In the genomic region with DNA sequence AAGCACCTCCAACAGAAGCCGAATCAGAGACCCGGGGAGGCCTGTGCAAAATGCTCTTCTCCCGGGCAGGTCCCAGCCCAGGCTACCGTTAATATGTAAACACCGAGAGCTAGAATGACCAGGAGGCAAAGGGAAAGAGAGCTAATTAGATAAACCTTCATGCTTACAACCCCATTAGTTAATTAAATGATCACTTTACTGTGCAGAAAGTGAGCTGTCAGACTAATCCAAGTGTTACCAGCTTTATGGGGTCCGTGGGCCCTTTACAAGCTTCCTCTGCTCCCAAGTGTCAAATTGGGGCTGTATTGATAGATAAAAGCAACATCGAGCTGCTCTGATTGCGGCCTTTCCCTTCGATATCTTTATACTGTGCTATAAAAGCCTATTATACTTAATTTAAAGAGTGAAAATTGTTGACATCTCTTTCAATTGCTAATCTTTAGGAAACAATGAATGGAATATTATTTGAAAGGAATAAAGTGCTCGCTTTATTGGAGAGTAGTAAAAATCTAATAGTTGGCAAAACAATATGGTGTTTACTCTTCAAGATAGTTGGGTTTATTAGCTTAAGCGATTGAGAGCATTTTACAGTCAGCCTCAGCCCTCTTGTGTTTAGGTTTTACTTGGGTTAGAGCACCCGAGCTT, we compare ENCODE assay signal across 17 cellular contexts.
DNase-seq lines count a peak whose midpoint lies in the region; ATAC-seq and TF ChIP-seq lines count a peak whose summit lies in the region.
"Had no signal": no experiment of that assay in that cellular context is flagged by ENCODE, and none has a peak within 500 bp of the region (broad histone marks: within the 10 kb centered on the region; RNA-seq: fewer than 3 reads in every experiment).

No MANE protein-coding gene starts in this region.

- H3K4me1 Mint-ChIP-seq in Caco-2 (ENCODE audit: low read depth, unreplicated experiment) (peaks cover 40% of the 10 kb centered on the region), T-helper 17 cell (peaks cover 3% of the 10 kb centered on the region)
- no peaks in the 10 kb centered on the region for H3K4me1 Mint-ChIP-seq in CD4-positive, alpha-beta memory T cell
- H3K4me1 Mint-ChIP-seq in activated naive CD8-positive, alpha-beta T cell treated with anti-CD3 and anti-CD28 coated beads for 36 hours = no peaks in the 10 kb centered on the region

- DNase-seq in Caco-2 (peak in 1 of 2 experiments; percentile 31), NCI-H526 (lab: John Stamatoyannopoulos, UW) (peak; percentile 58 to 80), T-helper 17 cell (no peak), left colon (no peak)
- DNase-seq in CD4-positive, alpha-beta memory T cell = no peak
- DNase-seq in activated naive CD8-positive, alpha-beta T cell treated with anti-CD3 and anti-CD28 coated beads for 36 hours = no peak
- DNase-seq in activated CD8-positive, alpha-beta memory T cell treated with anti-CD3 and anti-CD28 coated beads, Interleukin-2, amount 50 U/mL, for 4 hours = no peak
- DNase-seq: Calu3; CD4-positive, alpha-beta T cell; DMS79 treated with DMSO at 0.1 percent for 48 hours; KG1; NCI-H1105 treated with DMSO at 0.1 percent for 48 hours; NCI-H1694; NCI-H226; RPMI8226; SHP77 treated with DMSO at 0.1 percent for 48 hours had no signal

- no peak overlapping the region for H3K4me3 ChIP-seq in Caco-2 (ENCODE audit: low read depth, low read length)
- no peak overlapping the region for H3K4me3 ChIP-seq in CD4-positive, alpha-beta memory T cell (ENCODE audit: low read length in 2 of 2)

- H3K27ac ChIP-seq in CD4-positive, alpha-beta memory T cell (ENCODE audit: low read depth, low read length) = no peak overlapping the region

- 0 out of 2 replicates have a peak, but pooled peaks cover 2% of the 10 kb centered on the region for H3K36me3 ChIP-seq in Caco-2 (ENCODE audit: control insufficient read depth, insufficient read depth, low read length)
- no peaks in the 10 kb centered on the region for H3K36me3 ChIP-seq in CD4-positive, alpha-beta memory T cell (ENCODE audit: insufficient read depth, low read length)

- BruUV-seq in Caco-2 (replicated peaks; lab: Mats Ljungman, UMichigan) = no TSS peak

- peaks cover 75% of the 10 kb centered on the region for H3K4me1 ChIP-seq in Caco-2
- H3K4me1 ChIP-seq in CD4-positive, alpha-beta memory T cell (ENCODE audit: insufficient read depth, low read length) = no peaks in the 10 kb centered on the region

- POLR2A ChIA-PET in Caco-2 (lab: Charles Lee) = interaction anchor here (0.6 to 1.4 kb wide), 4 partner anchors 28 to 482 kb away, joined by 3 to 11 read pairs (median 5); no protein-coding TSS in a partner anchor
- POLR2A ChIA-PET in CD4-positive, alpha-beta memory T cell (lab: Charles Lee; ENCODE audit: partially characterized antibody) = no interaction called here

- TF ChIP-seq CTCF in Caco-2 (IDR thresholded peaks at IDR 0.05; ENCODE audit: insufficient read depth in 1 of 2, low read depth in 1 of 2, low read length in 1 of 2, severe bottlenecking in 1 of 2, unreplicated experiment in 1 of 2) = no peak

- intact Hi-C loops in Caco-2 (cut with micrococcal nuclease; ENCODE audit: unreplicated experiment) = loop anchor here (5.0 to 10.0 kb wide), 4 partner anchors 222 to 1595 kb away; a partner anchor contains a TSS
- intact Hi-C loops in left colon (cut with DNase I, micrococcal nuclease) = loop anchor here in 1 of 2 donors (5.0 kb wide), 1 partner anchor 412 kb away; no protein-coding TSS in a partner anchor
- intact Hi-C loops in CD4-positive, alpha-beta memory T cell (cut with micrococcal nuclease) = no loop called here

- H3K9me3 ChIP-seq in Caco-2 = no peaks in the 10 kb centered on the region
- no peaks in the 10 kb centered on the region for H3K9me3 ChIP-seq in T-helper 17 cell (ENCODE audit: control insufficient read depth, low read length, poor library complexity, severe bottlenecking)
- H3K9me3 ChIP-seq in CD4-positive, alpha-beta memory T cell (ENCODE audit: control insufficient read depth in 1 of 2, low read length in 2 of 2) = no peaks in the 10 kb centered on the region

- H3K27ac Mint-ChIP-seq in Caco-2 (ENCODE audit: unreplicated experiment) (peak overlapping the region; percentile 97), T-helper 17 cell (peak overlapping the region; percentile 79)
- H3K27ac Mint-ChIP-seq in CD4-positive, alpha-beta memory T cell = no peak overlapping the region
- H3K27ac Mint-ChIP-seq in activated naive CD8-positive, alpha-beta T cell treated with anti-CD3 and anti-CD28 coated beads for 36 hours = no peak overlapping the region
- H3K27ac Mint-ChIP-seq: CD4-positive, alpha-beta T cell had no signal

- CTCF ChIA-PET in Caco-2 (lab: Charles Lee) = interaction anchor here (0.6 to 3.9 kb wide), 10 partner anchors 12 to 1039 kb away, joined by 3 to 59 read pairs (median 6); no protein-coding TSS in a partner anchor
- CTCF ChIA-PET in CD4-positive, alpha-beta memory T cell (lab: Charles Lee; ENCODE audit: partially characterized antibody) = interaction anchor here (0.9 to 1.7 kb wide), 2 partner anchors 11 to 877 kb away, joined by 4 read pairs; no protein-coding TSS in a partner anchor

- H3K27me3 Mint-ChIP-seq in Caco-2 (ENCODE audit: insufficient read depth, unreplicated experiment) (no peaks in the 10 kb centered on the region), T-helper 17 cell (peaks cover 19% of the 10 kb centered on the region)
- peaks cover 0 to 3% of the 10 kb centered on the region in 2 donors for H3K27me3 Mint-ChIP-seq in CD4-positive, alpha-beta memory T cell
- peaks cover 1% of the 10 kb centered on the region for H3K27me3 Mint-ChIP-seq in activated naive CD8-positive, alpha-beta T cell treated with anti-CD3 and anti-CD28 coated beads for 36 hours
- H3K27me3 Mint-ChIP-seq: CD4-positive, alpha-beta T cell had no signal

- H3K4me3 Mint-ChIP-seq in Caco-2 (ENCODE audit: unreplicated experiment) (no peak overlapping the region), T-helper 17 cell (no peak overlapping the region)
- H3K4me3 Mint-ChIP-seq in CD4-positive, alpha-beta memory T cell = no peak overlapping the region
- no peak overlapping the region for H3K4me3 Mint-ChIP-seq in activated naive CD8-positive, alpha-beta T cell treated with anti-CD3 and anti-CD28 coated beads for 36 hours
- H3K4me3 Mint-ChIP-seq: CD4-positive, alpha-beta T cell had no signal

- no peaks in the 10 kb centered on the region for H3K27me3 ChIP-seq in Caco-2 (replicated peaks; ENCODE audit: control insufficient read depth, insufficient read depth, low read length)
- no peaks in the 10 kb centered on the region for H3K27me3 ChIP-seq in CD4-positive, alpha-beta memory T cell (ENCODE audit: insufficient read depth, low read length)

- ATAC-seq in T-helper 17 cell (no peak), left colon (peak; percentile 8), HG02588 (IDR thresholded peaks at IDR 0.05; ENCODE audit: unreplicated experiment) (no peak)

- no peaks in the 10 kb centered on the region for H3K9me3 Mint-ChIP-seq in Caco-2 (ENCODE audit: unreplicated experiment)
- peaks cover 0 to 2% (median 0%) of the 10 kb centered on the region in 8 donors for H3K9me3 Mint-ChIP-seq in CD4-positive, alpha-beta memory T cell
- no peaks in the 10 kb centered on the region for H3K9me3 Mint-ChIP-seq in activated naive CD8-positive, alpha-beta T cell treated with anti-CD3 and anti-CD28 coated beads for 36 hours
- H3K9me3 Mint-ChIP-seq: CD4-positive, alpha-beta T cell had no signal

- H3K36me3 Mint-ChIP-seq in Caco-2 (ENCODE audit: insufficient read depth, unreplicated experiment) (peaks cover 10% of the 10 kb centered on the region), T-helper 17 cell (ENCODE audit: low read depth) (no peaks in the 10 kb centered on the region)
- no peaks in the 10 kb centered on the region for H3K36me3 Mint-ChIP-seq in CD4-positive, alpha-beta memory T cell
- no peaks in the 10 kb centered on the region for H3K36me3 Mint-ChIP-seq in activated naive CD8-positive, alpha-beta T cell treated with anti-CD3 and anti-CD28 coated beads for 36 hours

Comparison
In these comparisons a context has a peak if more than half of its experiments do, and no peak if none do; other contexts are left out.
1. DNase-seq: peak in NCI-H526 (2 of 2); none in T-helper 17 cell (0 of 3), left colon (0 of 2), CD4-positive, alpha-beta memory T cell (0 of 5), activated naive CD8-positive, alpha-beta T cell treated with anti-CD3 and anti-CD28 coated beads for 36 hours (single experiment) and activated CD8-positive, alpha-beta memory T cell treated with anti-CD3 and anti-CD28 coated beads, Interleukin-2, amount 50 U/mL, for 4 hours (single experiment).
2. H3K27ac Mint-ChIP-seq: peak in Caco-2 (single experiment) and T-helper 17 cell (single experiment); none in CD4-positive, alpha-beta memory T cell (0 of 7) and activated naive CD8-positive, alpha-beta T cell treated with anti-CD3 and anti-CD28 coated beads for 36 hours (single experiment).